Comparison of ENCODE assay signal across 30 cellular contexts in the genomic region with DNA sequence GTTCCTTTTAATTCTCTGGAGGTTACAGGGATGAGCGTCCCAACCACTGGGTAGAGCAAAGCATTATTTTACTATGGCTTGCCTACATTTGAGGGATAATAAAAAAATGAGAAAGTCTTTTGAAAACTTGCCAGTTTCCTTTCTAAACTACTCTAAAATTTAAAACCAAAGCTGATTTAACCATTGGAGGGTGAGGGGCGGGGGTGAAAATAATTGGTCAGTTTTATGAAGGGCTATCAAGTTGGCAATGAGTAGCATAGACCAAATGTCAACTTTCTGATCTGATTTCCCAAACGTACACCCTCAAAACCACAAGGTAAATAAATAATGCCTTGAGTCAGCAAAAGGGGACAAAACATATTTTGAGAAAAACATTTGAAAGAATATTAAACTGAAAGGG.
"Had no signal": no experiment of that assay in that cellular context is flagged by ENCODE, and none has a peak within 500 bp of the region (broad histone marks: within the 10 kb centered on the region; RNA-seq: fewer than 3 reads in every experiment).

No MANE protein-coding gene starts in this region.

- ATAC-seq: activated CD8-positive, alpha-beta T cell treated with anti-CD3 and anti-CD28 coated beads for 36 hours; esophagus mucosa; foreskin keratinocyte; heart left ventricle; left lung; mucosa of descending colon; sciatic nerve; stimulated activated naive B cell treated with anti-CD40 and anti-IgM and Interleukin-4, amounts not matched to agents 10 μg/mL and 1 μg/mL and 100 μg/mL, for 72 hours had no signal

- H3K27me3 ChIP-seq: foreskin keratinocyte, heart left ventricle, left lung, neutrophil, tibial nerve had no signal

- FAIRE-seq: bronchial epithelial cell, TTC549 had no signal

- H3K9me3 Mint-ChIP-seq: central memory CD8-positive, alpha-beta T cell; dendritic cell treated with granulocyte-macrophage colony-stimulating factor and Interleukin-4, amounts not matched to agents 40 ng/mL and 50 ng/mL, for 4 days; endodermal cell; nephron progenitor cell had no signal

- H3K4me1 ChIP-seq: left lung, tibial nerve had no signal

- H3K27me3 Mint-ChIP-seq: activated CD8-positive, alpha-beta T cell treated with anti-CD3 and anti-CD28 coated beads for 36 hours; activated naive CD4-positive, alpha-beta T cell treated with anti-CD3 and anti-CD28 coated beads, Interleukin-2, amount 10 ng/mL, durations not matched to agents 7 days and 5 days; central memory CD8-positive, alpha-beta T cell; dendritic cell treated with granulocyte-macrophage colony-stimulating factor and Interleukin-4, amounts not matched to agents 40 ng/mL and 50 ng/mL, for 4 days; progenitor cell of endocrine pancreas; stimulated activated naive B cell treated with anti-CD40 and anti-IgM and Interleukin-4, amounts not matched to agents 10 μg/mL and 1 μg/mL and 100 μg/mL, for 72 hours had no signal

- H3K27ac ChIP-seq: heart left ventricle, left lung, neutrophil, tibial nerve had no signal

- H3K4me1 Mint-ChIP-seq: nephron progenitor cell had no signal

- DNase-seq: activated CD4-positive, alpha-beta T cell treated with anti-CD3 and anti-CD28 coated beads for 48 hours; activated CD8-positive, alpha-beta T cell treated with anti-CD3 and anti-CD28 coated beads for 36 hours; activated effector memory CD4-positive, alpha-beta T cell treated with anti-CD3 and anti-CD28 coated beads, Interleukin-2, amount 50 U/mL, for 16 hours; activated naive CD4-positive, alpha-beta T cell treated with anti-CD3 and anti-CD28 coated beads, Interleukin-2, amount 10 ng/mL, durations not matched to agents 7 days and 5 days; activated T-cell treated with anti-CD3 and anti-CD28 coated beads, Interleukin-2, amount 50 U/mL, for 48 hours; anterior cingulate cortex; endodermal cell; foreskin keratinocyte; heart left ventricle; kidney glomerular epithelial cell; left lung; mesendoderm; mucosa of descending colon; nephron progenitor cell; stimulated activated CD4-positive, alpha-beta T cell treated with anti-CD3 and anti-CD28 coated beads, Interleukin-1b, Interleukin-23, amount 100 ng/mL, for 48 hours; stimulated activated CD4-positive, alpha-beta T cell treated with anti-CD3 and anti-CD28 coated beads, Interleukin-4, amount 100 ng/mL, for 4 hours; stimulated activated CD8-positive, alpha-beta memory T cell treated with anti-CD3 and anti-CD28 coated beads, Interleukin-4, amount 100 ng/mL, for 48 hours; stimulated activated naive B cell treated with anti-CD40 and anti-IgM and Interleukin-4, amounts not matched to agents 10 μg/mL and 1 μg/mL and 100 μg/mL, for 72 hours; T-helper 9 cell had no signal

- H3K36me3 ChIP-seq: neutrophil had no signal

- H3K4me3 ChIP-seq: heart left ventricle, left lung, lung, mucosa of descending colon, smooth muscle cell, tibial nerve had no signal

- H3K9me3 ChIP-seq: heart left ventricle, left lung, mucosa of descending colon, neutrophil, tibial nerve had no signal

- H3K27ac Mint-ChIP-seq: activated naive CD4-positive, alpha-beta T cell treated with anti-CD3 and anti-CD28 coated beads, Interleukin-2, amount 10 ng/mL, durations not matched to agents 7 days and 5 days; dendritic cell treated with granulocyte-macrophage colony-stimulating factor and Interleukin-4, amounts not matched to agents 40 ng/mL and 50 ng/mL, for 4 days; endodermal cell; nephron progenitor cell; progenitor cell of endocrine pancreas; stimulated activated naive B cell treated with anti-CD40 and anti-IgM and Interleukin-4, amounts not matched to agents 10 μg/mL and 1 μg/mL and 100 μg/mL, for 72 hours had no signal

- H3K4me3 Mint-ChIP-seq: activated CD8-positive, alpha-beta T cell treated with anti-CD3 and anti-CD28 coated beads for 36 hours; activated naive CD4-positive, alpha-beta T cell treated with anti-CD3 and anti-CD28 coated beads, Interleukin-2, amount 10 ng/mL, durations not matched to agents 7 days and 5 days; central memory CD8-positive, alpha-beta T cell; dendritic cell treated with granulocyte-macrophage colony-stimulating factor and Interleukin-4, amounts not matched to agents 40 ng/mL and 50 ng/mL, for 4 days; endodermal cell; nephron progenitor cell; stimulated activated naive B cell treated with anti-CD40 and anti-IgM and Interleukin-4, amounts not matched to agents 10 μg/mL and 1 μg/mL and 100 μg/mL, for 72 hours had no signal
